In the genomic region with DNA sequence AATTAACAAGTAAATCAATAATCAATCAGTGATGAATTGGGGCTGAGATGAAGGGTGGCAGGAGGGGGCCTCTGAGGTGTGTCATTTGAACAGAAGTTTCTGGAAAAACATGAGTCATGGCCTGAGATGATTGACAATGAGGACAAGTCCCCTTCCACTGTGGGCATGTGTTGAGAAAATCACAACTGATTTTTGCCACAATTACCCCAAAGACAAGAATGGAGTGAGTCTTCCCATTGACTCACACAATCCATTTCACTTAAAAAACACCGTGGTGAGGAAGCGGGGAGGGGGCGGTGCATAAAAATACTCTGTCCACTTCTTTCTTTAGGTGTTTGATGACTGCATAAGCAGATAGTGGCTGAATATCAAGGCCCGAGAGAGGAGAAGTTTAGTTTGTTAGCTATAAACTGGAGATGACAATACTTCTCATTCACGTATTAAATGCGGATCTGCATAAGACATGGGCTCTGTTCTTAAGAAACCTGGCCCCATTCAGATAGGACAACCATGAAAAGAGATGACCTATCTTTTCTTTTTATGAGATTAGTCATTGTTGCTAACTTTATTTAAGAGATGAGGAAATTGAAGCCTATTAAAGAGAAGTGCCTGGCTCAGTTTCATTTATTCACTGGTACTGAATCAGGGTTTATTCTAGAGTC, we compare ENCODE assay signal across 12 cellular contexts. TPM values are rescaled to one million over a fixed set of nuclear protein-coding genes. Genes with fewer than 3 reads are reported as not detected.
DNase-seq lines count a peak whose midpoint lies in the region; ATAC-seq and TF ChIP-seq lines count a peak whose summit lies in the region.
"Had no signal": no experiment of that assay in that cellular context is flagged by ENCODE, and none has a peak within 500 bp of the region (broad histone marks: within the 10 kb centered on the region; RNA-seq: fewer than 3 reads in every experiment).

No MANE protein-coding gene starts in this region.

- BruUV-seq in MCF 10A (replicated peaks; lab: Mats Ljungman, UMichigan) (no TSS peak), OCI-LY7 (replicated peaks; lab: Mats Ljungman, UMichigan) (no TSS peak)

- POLR2A ChIA-PET in MCF 10A (lab: Yijun Ruan, JAX) = interaction anchor here (1.2 kb wide), 1 partner anchor 51 kb away, joined by 3 read pairs; a partner anchor contains a TSS
- POLR2A ChIA-PET in activated CD4-positive, alpha-beta memory T cell treated with anti-CD3 and anti-CD28 coated beads for 36 hours (lab: Charles Lee) = no interaction called here
- POLR2A ChIA-PET in OCI-LY7 (lab: Charles Lee) = interaction anchor here (0.6 kb wide), 1 partner anchor 10 kb away, joined by 3 read pairs; no protein-coding TSS in a partner anchor

- H3K4me3 Mint-ChIP-seq in MCF 10A (ENCODE audit: unreplicated experiment) = no peak overlapping the region
- no peak overlapping the region for H3K4me3 Mint-ChIP-seq in activated CD4-positive, alpha-beta memory T cell treated with anti-CD3 and anti-CD28 coated beads for 36 hours
- H3K4me3 Mint-ChIP-seq in endothelial cell (ENCODE audit: unreplicated experiment) = no peak overlapping the region
- H3K4me3 Mint-ChIP-seq: mesothelial cell of epicardium had no signal

- no peaks in the 10 kb centered on the region for H3K27me3 ChIP-seq in breast epithelium

- H3K27ac ChIP-seq in breast epithelium = peak overlapping the region; percentile 26 to 31
- H3K27ac ChIP-seq in OCI-LY7 (ENCODE audit: low read depth, low read length, poor library complexity, severe bottlenecking) = no peak overlapping the region

- no peaks in the 10 kb centered on the region for H3K9me3 Mint-ChIP-seq in MCF 10A (ENCODE audit: unreplicated experiment)
- H3K9me3 Mint-ChIP-seq in activated CD4-positive, alpha-beta memory T cell treated with anti-CD3 and anti-CD28 coated beads for 36 hours = no peaks in the 10 kb centered on the region
- no peaks in the 10 kb centered on the region for H3K9me3 Mint-ChIP-seq in endothelial cell (ENCODE audit: unreplicated experiment)

- no peaks in the 10 kb centered on the region for H3K9me2 ChIP-seq in OCI-LY7 (ENCODE audit: insufficient read depth, low read length)

- intact Hi-C loops in breast epithelium (cut with DNase I; ENCODE audit: low total_unique reads) (no loop called here), MCF 10A (cut with micrococcal nuclease) (loop anchor here (5.0 kb wide), 1 partner anchor 52 kb away; a partner anchor contains a TSS), OCI-LY7 (cut with micrococcal nuclease; ENCODE audit: unreplicated experiment) (no loop called here)
- intact Hi-C loops in activated CD4-positive, alpha-beta memory T cell treated with anti-CD3 and anti-CD28 coated beads for 36 hours (cut with micrococcal nuclease) = loop anchor here (1.0 to 5.0 kb wide), 5 partner anchors 11 to 1208 kb away; a partner anchor contains a TSS

- H3K36me3 ChIP-seq in breast epithelium (no peaks in the 10 kb centered on the region), OCI-LY7 (ENCODE audit: insufficient read depth, low read length) (no peaks in the 10 kb centered on the region)

- TF ChIP-seq CTCF in breast epithelium (IDR thresholded peaks at IDR 0.05) (no peak), MCF 10A (IDR thresholded peaks at IDR 0.05; ENCODE audit: unreplicated experiment) (no peak), endothelial cell (IDR thresholded peaks at IDR 0.05; ENCODE audit: unreplicated experiment) (no peak), OCI-LY7 (conservative IDR thresholded peaks at IDR 0.05; ENCODE audit: low read length) (no peak)

- H3K27ac Mint-ChIP-seq in MCF 10A (ENCODE audit: low read depth, unreplicated experiment) = no peak overlapping the region
- peak overlapping the region; percentile 80 for H3K27ac Mint-ChIP-seq in activated CD4-positive, alpha-beta memory T cell treated with anti-CD3 and anti-CD28 coated beads for 36 hours
- H3K27ac Mint-ChIP-seq in endothelial cell (ENCODE audit: unreplicated experiment) = no peak overlapping the region
- H3K27ac Mint-ChIP-seq: mesothelial cell of epicardium, progenitor cell of endocrine pancreas had no signal

- no peak for TF ChIP-seq POLR2A in breast epithelium (IDR thresholded peaks at IDR 0.05)

- H3K4me2 ChIP-seq in OCI-LY7 (ENCODE audit: low read length) = no peak overlapping the region

- H3K36me3 Mint-ChIP-seq in MCF 10A (ENCODE audit: insufficient read depth, unreplicated experiment) (no peaks in the 10 kb centered on the region), endothelial cell (ENCODE audit: low read depth, unreplicated experiment) (peaks cover 5% of the 10 kb centered on the region)
- H3K36me3 Mint-ChIP-seq in activated CD4-positive, alpha-beta memory T cell treated with anti-CD3 and anti-CD28 coated beads for 36 hours = no peaks in the 10 kb centered on the region
- H3K36me3 Mint-ChIP-seq: mesothelial cell of epicardium had no signal

- CTCF ChIA-PET in MCF 10A (lab: Yijun Ruan, JAX) = no interaction called here
- CTCF ChIA-PET in activated CD4-positive, alpha-beta memory T cell treated with anti-CD3 and anti-CD28 coated beads for 36 hours (lab: Charles Lee) = interaction anchor here (2.2 kb wide), 1 partner anchor 46 kb away, joined by 5 read pairs; no protein-coding TSS in a partner anchor
- CTCF ChIA-PET in OCI-LY7 (lab: Charles Lee; ENCODE audit: unreplicated experiment) = no interaction called here

- ATAC-seq in stimulated activated naive CD8-positive, alpha-beta T cell treated with anti-CD3 and anti-CD28 coated beads, Interleukin-15, Interleukin-2, amounts not matched to agents 100 U/mL and 50 U/mL, for 24 hours = peak; percentile 77

- H3K4me1 Mint-ChIP-seq in MCF 10A (ENCODE audit: insufficient read depth, unreplicated experiment) = peaks cover 12% of the 10 kb centered on the region
- peaks cover 50% of the 10 kb centered on the region for H3K4me1 Mint-ChIP-seq in activated CD4-positive, alpha-beta memory T cell treated with anti-CD3 and anti-CD28 coated beads for 36 hours (ENCODE audit: low read depth)
- H3K4me1 Mint-ChIP-seq in endothelial cell (ENCODE audit: unreplicated experiment) = peaks cover 18% of the 10 kb centered on the region
- H3K4me1 Mint-ChIP-seq: mesothelial cell of epicardium had no signal

- H3K27me3 Mint-ChIP-seq in MCF 10A (ENCODE audit: insufficient read depth, unreplicated experiment) (peaks cover 11% of the 10 kb centered on the region), endothelial cell (ENCODE audit: unreplicated experiment) (peaks cover 2% of the 10 kb centered on the region)
- peaks cover 13% of the 10 kb centered on the region for H3K27me3 Mint-ChIP-seq in activated CD4-positive, alpha-beta memory T cell treated with anti-CD3 and anti-CD28 coated beads for 36 hours

- H3K79me2 ChIP-seq in OCI-LY7 (ENCODE audit: insufficient read depth, low read depth, low read length) = no peaks in the 10 kb centered on the region

- H3K4me3 ChIP-seq in breast epithelium = no peak overlapping the region
- H3K4me3 ChIP-seq in OCI-LY7 (ENCODE audit: low read depth, low read length, poor library complexity, severe bottlenecking) = no peak overlapping the region

- H3K4me1 ChIP-seq in breast epithelium = no peaks in the 10 kb centered on the region
- no peaks in the 10 kb centered on the region for H3K4me1 ChIP-seq in OCI-LY7 (ENCODE audit: insufficient read depth, low read length, poor library complexity, severe bottlenecking)

- H3K9me3 ChIP-seq in breast epithelium = no peaks in the 10 kb centered on the region
- no peaks in the 10 kb centered on the region for H3K9me3 ChIP-seq in OCI-LY7 (ENCODE audit: low read length)

- DNase-seq in breast epithelium (ENCODE audit: low spot score in 2 of 2) (no peak), MCF 10A (ENCODE audit: unreplicated experiment) (no peak), glomerular visceral epithelial cell (ENCODE audit: extremely low spot score) (peak; percentile 9), endothelial cell (ENCODE audit: low spot score) (no peak), NCI-H1417 (lab: John Stamatoyannopoulos, UW) (no peak), OCI-LY7 (ENCODE audit: low spot score) (no peak)
- peak; percentile 72 for DNase-seq in activated CD4-positive, alpha-beta memory T cell treated with anti-CD3 and anti-CD28 coated beads for 36 hours
- peak; percentile 70 for DNase-seq in stimulated activated naive CD8-positive, alpha-beta T cell treated with anti-CD3 and anti-CD28 coated beads, Interleukin-15, Interleukin-2, amounts not matched to agents 100 U/mL and 50 U/mL, for 24 hours
- DNase-seq: DMS79, NCI-H524 had no signal

- H4K20me1 ChIP-seq in OCI-LY7 (ENCODE audit: insufficient read depth, low read length) = no peaks in the 10 kb centered on the region

- no peak overlapping the region for H2AFZ ChIP-seq in OCI-LY7 (ENCODE audit: low read length)

RNA-seq across cellular contexts. Expression of a gene that starts 34.7 kb away (rescaled TPM):
- total RNA-seq in breast epithelium = 1 to 10 TPM in 2 of 3 donors, under 1 TPM in 1; 0.16 to 4.0 (median 1.3) TPM
- total RNA-seq in MCF 10A (2022) = 0.26 and 0.49 TPM in 2 replicates
- total RNA-seq in activated CD4-positive, alpha-beta memory T cell treated with anti-CD3 and anti-CD28 coated beads for 36 hours = 1 to 10 TPM; 1.9 to 2.6 TPM
- 6.8 TPM for total RNA-seq in endothelial cell (ENCODE audit: unreplicated experiment)
- 0.36 and 0.41 TPM in 2 replicates for total RNA-seq in OCI-LY7 (2014; rRNA removed; shearing (Covaris generic))
- total RNA-seq in OCI-LY7 (2022) = 0.33 and 1.3 TPM in 2 replicates

RNA-seq across cellular contexts. Expression of a gene that starts 51.1 kb away (rescaled TPM):
- total RNA-seq in breast epithelium (100 to 1,000 TPM; 204 to 266 (median 227) TPM), MCF 10A (2022) (91.3 and 110 TPM in 2 replicates), endothelial cell (ENCODE audit: unreplicated experiment) (126 TPM), OCI-LY7 (2022) (93.7 and 111 TPM in 2 replicates)
- total RNA-seq in activated CD4-positive, alpha-beta memory T cell treated with anti-CD3 and anti-CD28 coated beads for 36 hours = 10 to 100 TPM; 88.3 to 90.0 TPM
- total RNA-seq in OCI-LY7 (2014; rRNA removed; shearing (Covaris generic)) = 104 and 106 TPM in 2 replicates

Comparison
In these comparisons a context has a peak if more than half of its experiments do, and no peak if none do; other contexts are left out.
1. intact Hi-C loops: an anchor here in MCF 10A (5.0 kb wide) and activated CD4-positive, alpha-beta memory T cell treated with anti-CD3 and anti-CD28 coated beads for 36 hours (1.0 to 5.0 kb wide); none called in breast epithelium and OCI-LY7.
2. DNase-seq: peak in activated CD4-positive, alpha-beta memory T cell treated with anti-CD3 and anti-CD28 coated beads for 36 hours (single experiment), glomerular visceral epithelial cell (single experiment) and stimulated activated naive CD8-positive, alpha-beta T cell treated with anti-CD3 and anti-CD28 coated beads, Interleukin-15, Interleukin-2, amounts not matched to agents 100 U/mL and 50 U/mL, for 24 hours (single experiment); none in breast epithelium (0 of 2), MCF 10A (single experiment), endothelial cell (single experiment), NCI-H1417 (0 of 3) and OCI-LY7 (single experiment).